In genomic region chr18:8397034-8397433, GRCh38 we compare ENCODE assay signal across 18 cellular contexts.
"Had no signal": no experiment of that assay in that cellular context is flagged by ENCODE, and none has a peak within 500 bp of the region (broad histone marks: within the 10 kb centered on the region; RNA-seq: fewer than 3 reads in every experiment).

No MANE protein-coding gene starts in this region.

- H3K27me3 ChIP-seq: cardiac muscle cell, gastroesophageal sphincter, heart left ventricle, pancreas, sigmoid colon, thyroid gland had no signal

- H3K9me3 Mint-ChIP-seq: activated CD4-positive, alpha-beta memory T cell treated with anti-CD3 and anti-CD28 coated beads for 36 hours; activated naive CD8-positive, alpha-beta T cell treated with anti-CD3 and anti-CD28 coated beads for 36 hours; activated T-helper 17 cell treated with anti-CD3 and anti-CD28 coated beads, Interleukin-2, amount 50 U/mL, for 72 hours; memory B cell; T-helper 1 cell treated with Interleukin-12 subunit alpha and Interleukin-12 subunit beta and Interleukin-4 antibody, amounts not matched to agents 30 μg/mL and 1 μg/mL, for 36 hours had no signal

- H3K4me3 Mint-ChIP-seq: activated CD4-positive, alpha-beta memory T cell treated with anti-CD3 and anti-CD28 coated beads for 36 hours; activated CD4-positive, alpha-beta T cell treated with anti-CD3 and anti-CD28 coated beads for 36 hours; activated naive CD8-positive, alpha-beta T cell treated with anti-CD3 and anti-CD28 coated beads for 36 hours; activated T-helper 17 cell treated with anti-CD3 and anti-CD28 coated beads, Interleukin-2, amount 50 U/mL, for 72 hours; memory B cell; T-helper 1 cell treated with Interleukin-12 subunit alpha and Interleukin-12 subunit beta and Interleukin-4 antibody, amounts not matched to agents 30 μg/mL and 1 μg/mL, for 36 hours had no signal

- H3K27ac Mint-ChIP-seq: activated CD4-positive, alpha-beta memory T cell treated with anti-CD3 and anti-CD28 coated beads for 36 hours; activated CD4-positive, alpha-beta T cell treated with anti-CD3 and anti-CD28 coated beads for 36 hours; activated naive CD8-positive, alpha-beta T cell treated with anti-CD3 and anti-CD28 coated beads for 36 hours; activated T-helper 17 cell treated with anti-CD3 and anti-CD28 coated beads, Interleukin-2, amount 50 U/mL, for 72 hours; memory B cell; T-helper 1 cell treated with Interleukin-12 subunit alpha and Interleukin-12 subunit beta and Interleukin-4 antibody, amounts not matched to agents 30 μg/mL and 1 μg/mL, for 36 hours had no signal

- H3K27me3 Mint-ChIP-seq: activated CD4-positive, alpha-beta memory T cell treated with anti-CD3 and anti-CD28 coated beads for 36 hours; activated CD4-positive, alpha-beta T cell treated with anti-CD3 and anti-CD28 coated beads for 36 hours; activated naive CD8-positive, alpha-beta T cell treated with anti-CD3 and anti-CD28 coated beads for 36 hours; activated T-helper 17 cell treated with anti-CD3 and anti-CD28 coated beads, Interleukin-2, amount 50 U/mL, for 72 hours; memory B cell had no signal

- ATAC-seq: activated CD4-positive, alpha-beta T cell treated with anti-CD3 and anti-CD28 coated beads for 36 hours; activated T-helper 17 cell treated with anti-CD3 and anti-CD28 coated beads, Interleukin-2, amount 50 U/mL, for 72 hours; gastroesophageal sphincter; heart left ventricle; pancreas had no signal

- H3K36me3 Mint-ChIP-seq: activated CD4-positive, alpha-beta memory T cell treated with anti-CD3 and anti-CD28 coated beads for 36 hours; activated naive CD8-positive, alpha-beta T cell treated with anti-CD3 and anti-CD28 coated beads for 36 hours; memory B cell had no signal

- H3K4me1 Mint-ChIP-seq: activated CD4-positive, alpha-beta T cell treated with anti-CD3 and anti-CD28 coated beads for 36 hours; activated naive CD8-positive, alpha-beta T cell treated with anti-CD3 and anti-CD28 coated beads for 36 hours; activated T-helper 17 cell treated with anti-CD3 and anti-CD28 coated beads, Interleukin-2, amount 50 U/mL, for 72 hours; memory B cell had no signal

- H3K9me3 ChIP-seq: gastroesophageal sphincter, heart left ventricle, pancreas, sigmoid colon, thyroid gland had no signal

- H3K4me3 ChIP-seq: cardiac muscle cell, gastroesophageal sphincter, heart left ventricle, pancreas, sigmoid colon, thyroid gland had no signal

- H3K4me1 ChIP-seq: gastroesophageal sphincter, pancreas, sigmoid colon, thyroid gland had no signal

- H3K36me3 ChIP-seq: WERI-Rb-1 had no signal

- DNase-seq: activated CD4-positive, alpha-beta memory T cell treated with anti-CD3 and anti-CD28 coated beads for 36 hours; activated CD4-positive, alpha-beta T cell treated with anti-CD3 and anti-CD28 coated beads for 36 hours; activated naive CD4-positive, alpha-beta T cell; activated naive CD8-positive, alpha-beta T cell treated with anti-CD3 and anti-CD28 coated beads for 36 hours; activated T-cell treated with anti-CD3 and anti-CD28 coated beads, Interleukin-2, amount 50 U/mL, for 1 hour; amniotic stem cell; erythroblast; heart left ventricle; pancreas; sigmoid colon; stimulated activated naive CD4-positive, alpha-beta T cell; thyroid gland; WERI-Rb-1 had no signal

- H3K27ac ChIP-seq: cardiac muscle cell, gastroesophageal sphincter, heart left ventricle, pancreas, sigmoid colon, thyroid gland, WERI-Rb-1 had no signal
